In the genomic region with DNA sequence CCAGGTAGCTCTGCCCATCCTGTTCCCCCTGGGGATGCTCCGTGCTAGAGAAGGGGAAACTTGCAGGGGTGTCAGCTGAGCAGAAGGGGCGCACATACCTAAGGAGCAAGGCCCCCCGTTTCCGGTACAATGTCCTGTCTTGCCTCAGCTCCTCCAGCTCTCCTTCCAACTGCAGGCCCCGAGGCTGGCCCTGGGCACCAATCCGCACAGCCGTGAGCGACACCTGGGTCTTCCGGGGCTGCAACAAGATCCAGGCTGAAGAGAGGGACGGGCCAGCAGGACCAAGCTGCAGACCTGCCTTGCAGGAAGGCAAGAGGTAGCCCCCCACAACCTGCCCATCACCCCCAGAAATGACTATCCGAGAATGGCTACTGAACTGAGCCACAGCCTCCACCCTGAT, we compare ENCODE assay signal across 1 cellular context.
TF ChIP-seq lines count a peak whose summit lies in the region.

No MANE protein-coding gene starts in this region.

TF ChIP-seq in IMR-90, 13 proteins besides CTCF, POLR2A, EP300 and RAD21:
- TF ChIP-seq MAFK (IDR thresholded peaks at IDR 0.05; ENCODE audit: low read depth, low read length): no peak
- TF ChIP-seq, protein P1, sequence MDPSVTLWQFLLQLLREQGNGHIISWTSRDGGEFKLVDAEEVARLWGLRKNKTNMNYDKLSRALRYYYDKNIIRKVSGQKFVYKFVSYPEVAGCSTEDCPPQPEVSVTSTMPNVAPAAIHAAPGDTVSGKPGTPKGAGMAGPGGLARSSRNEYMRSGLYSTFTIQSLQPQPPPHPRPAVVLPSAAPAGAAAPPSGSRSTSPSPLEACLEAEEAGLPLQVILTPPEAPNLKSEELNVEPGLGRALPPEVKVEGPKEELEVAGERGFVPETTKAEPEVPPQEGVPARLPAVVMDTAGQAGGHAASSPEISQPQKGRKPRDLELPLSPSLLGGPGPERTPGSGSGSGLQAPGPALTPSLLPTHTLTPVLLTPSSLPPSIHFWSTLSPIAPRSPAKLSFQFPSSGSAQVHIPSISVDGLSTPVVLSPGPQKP (IDR thresholded peaks at IDR 0.05; ENCODE audit: borderline replicate concordance, low read depth, low read length): no peak
